Comparison of ENCODE assay signal across 27 cellular contexts in genomic region chr11:1060410-1060809, GRCh38. TPM values are rescaled to one million over a fixed set of nuclear protein-coding genes. Genes with fewer than 3 reads are reported as not detected.
DNase-seq lines count a peak whose midpoint lies in the region; ATAC-seq, FAIRE-seq and TF ChIP-seq lines count a peak whose summit lies in the region.
"Had no signal": no experiment of that assay in that cellular context is flagged by ENCODE, and none has a peak within 500 bp of the region (broad histone marks: within the 10 kb centered on the region; RNA-seq: fewer than 3 reads in every experiment).

No MANE protein-coding gene starts in this region.

- FAIRE-seq in A549 (lab: Jason Lieb, UNC) (no peak), keratinocyte (lab: Jason Lieb, UNC) (no peak)
- FAIRE-seq: H1 had no signal

- no peak for DNase-seq in A549 (ENCODE audit: low read depth in 1 of 2, low spot score in 1 of 2)
- no peak for DNase-seq in PC-9
- DNase-seq in keratinocyte (ENCODE audit: low read depth, low spot score) = no peak
- peak; percentile 26 for DNase-seq in osteoblast (ENCODE audit: insufficient read length, low spot score, missing footprints)
- DNase-seq in MG63 = no peak
- no peak for DNase-seq in HEK293T (ENCODE audit: extremely low spot score)
- DNase-seq in globus pallidus (ENCODE audit: low spot score) = no peak
- DNase-seq in SHP77 treated with DMSO at 0.1 percent for 48 hours (lab: John Stamatoyannopoulos, UW) = no peak
- DNase-seq: ACHN; activated CD4-positive, alpha-beta T cell treated with anti-CD3 and anti-CD28 coated beads, Interleukin-2, amount 50 U/mL, for 1 hour; effector CD4-positive, alpha-beta T cell; erythroblast; hippocampal formation; NCI-H1417; NCI-H2107; NCI-H446 treated with DMSO at 0.1 percent for 48 hours; stimulated activated CD4-positive, alpha-beta T cell treated with anti-CD3 and anti-CD28 coated beads, Interleukin-4, amount 100 ng/mL, for 24 hours; stimulated activated naive CD8-positive, alpha-beta T cell treated with anti-CD3 and anti-CD28 coated beads, Interleukin-15, Interleukin-2, amounts not matched to agents 100 U/mL and 50 U/mL, for 24 hours; thyroid gland had no signal

- H3K27ac ChIP-seq in A549 (peak overlapping the region; percentile 68 to 82), PC-9 (peak overlapping the region; percentile 67), keratinocyte (ENCODE audit: control insufficient read depth, insufficient read depth, low read length) (no peak overlapping the region), osteoblast (ENCODE audit: low read depth, low read length) (peak overlapping the region; percentile 28)
- H3K27ac ChIP-seq: ascending aorta; BLaER1 treated with 17β-estradiol and CSF1 and Interleukin-3, amounts not matched to agents 10 nM and 100 nM; foreskin keratinocyte; thyroid gland; VCaP had no signal

- H3K4me3 ChIP-seq in A549 = no peak overlapping the region; the same call in 2 of the 3 replicates
- H3K4me3 ChIP-seq in PC-9 = no peak overlapping the region
- H3K4me3 ChIP-seq in keratinocyte (ENCODE audit: control insufficient read depth in 2 of 3, extremely low read depth in 1 of 3, insufficient read depth in 2 of 3, low read depth in 1 of 3, low read length in 3 of 3) = no peak overlapping the region
- peak overlapping the region; percentile 10 for H3K4me3 ChIP-seq in osteoblast (ENCODE audit: insufficient read depth, low read length)
- no peak overlapping the region for H3K4me3 ChIP-seq in MG63
- H3K4me3 ChIP-seq: ascending aorta; BLaER1 treated with 17β-estradiol and CSF1 and Interleukin-3, amounts not matched to agents 10 nM and 100 nM; thyroid gland had no signal

- H3K9ac ChIP-seq in keratinocyte (ENCODE audit: control insufficient read depth, extremely low read depth, insufficient read depth, low read length) = no peak overlapping the region
- H3K9ac ChIP-seq: BLaER1 treated with 17β-estradiol and CSF1 and Interleukin-3, amounts not matched to agents 10 nM and 100 nM had no signal

- H3K9me3 ChIP-seq in A549 (peaks cover 14% of the 10 kb centered on the region), PC-9 (ENCODE audit: insufficient read depth, low read depth) (no peaks in the 10 kb centered on the region), keratinocyte (ENCODE audit: control insufficient read depth, low read depth, low read length) (peaks cover 3% of the 10 kb centered on the region), osteoblast (ENCODE audit: low read depth, low read length) (no peaks in the 10 kb centered on the region), MG63 (peaks cover 18% of the 10 kb centered on the region)
- H3K9me3 ChIP-seq: ascending aorta, thyroid gland had no signal

- peak overlapping the region; percentile 64 for H3K4me2 ChIP-seq in A549
- H3K4me2 ChIP-seq in PC-9 = peak overlapping the region; percentile 55
- peak overlapping the region; percentile 6 for H3K4me2 ChIP-seq in keratinocyte (ENCODE audit: control insufficient read depth, extremely low read depth, insufficient read depth, low read depth, low read length)
- peak overlapping the region; percentile 76 for H3K4me2 ChIP-seq in osteoblast (ENCODE audit: insufficient read depth, low read length)
- H3K4me2 ChIP-seq: BLaER1 treated with 17β-estradiol and CSF1 and Interleukin-3, amounts not matched to agents 10 nM and 100 nM had no signal

- H3K36me3 ChIP-seq in PC-9 (ENCODE audit: low read depth) = no peaks in the 10 kb centered on the region
- H3K36me3 ChIP-seq in keratinocyte (ENCODE audit: control insufficient read depth in 2 of 2, extremely low read depth in 1 of 2, insufficient read depth in 2 of 2, low read length in 2 of 2) = no peaks in the 10 kb centered on the region
- H3K36me3 ChIP-seq in osteoblast (ENCODE audit: insufficient read depth, low read length) = no peaks in the 10 kb centered on the region
- no peaks in the 10 kb centered on the region for H3K36me3 ChIP-seq in MG63
- H3K36me3 ChIP-seq: ascending aorta; BLaER1 treated with 17β-estradiol and CSF1 and Interleukin-3, amounts not matched to agents 10 nM and 100 nM; thyroid gland had no signal

- H4K20me1 ChIP-seq in PC-9 (ENCODE audit: insufficient read depth) (no peaks in the 10 kb centered on the region), keratinocyte (ENCODE audit: control insufficient read depth, extremely low read depth, insufficient read depth, low read length) (no peaks in the 10 kb centered on the region), osteoblast (ENCODE audit: insufficient read depth, low read length) (no peaks in the 10 kb centered on the region)
- H4K20me1 ChIP-seq: BLaER1 treated with 17β-estradiol and CSF1 and Interleukin-3, amounts not matched to agents 10 nM and 100 nM had no signal

- H3K4me1 ChIP-seq in A549 (peaks cover 19% of the 10 kb centered on the region), PC-9 (replicated peaks; ENCODE audit: insufficient read depth) (peaks cover 12% of the 10 kb centered on the region), keratinocyte (ENCODE audit: control insufficient read depth, extremely low read depth, insufficient read depth, low read length) (peaks cover 7% of the 10 kb centered on the region), osteoblast (ENCODE audit: insufficient read depth, low read length) (peaks cover 10% of the 10 kb centered on the region)
- H3K4me1 ChIP-seq: ascending aorta, foreskin keratinocyte, thyroid gland had no signal

- TSS peak; percentile 75 for BruUV-seq in PC-9 (replicated peaks; lab: Mats Ljungman, UMichigan)

- no peak overlapping the region for H2AFZ ChIP-seq in PC-9
- H2AFZ ChIP-seq in keratinocyte (ENCODE audit: control insufficient read depth, low read length) = no peak overlapping the region
- H2AFZ ChIP-seq in osteoblast (ENCODE audit: low read length) = peak overlapping the region; percentile 59

- POLR2A ChIA-PET in A549 (lab: Yijun Ruan, JAX) = no interaction called here
- POLR2A ChIA-PET in PC-9 (lab: Charles Lee; ENCODE audit: unreplicated experiment) = interaction anchor here (0.6 to 0.7 kb wide), 2 partner anchors 33 to 226 kb away, joined by 3 read pairs; no protein-coding TSS in a partner anchor
- POLR2A ChIA-PET in HEK293T (lab: Yijun Ruan, JAX) = no interaction called here

- intact Hi-C loops in PC-9 (cut with micrococcal nuclease; ENCODE audit: unreplicated experiment) = no loop called here

- H3K27me3 ChIP-seq in PC-9 (ENCODE audit: insufficient read depth, low read depth) = no peaks in the 10 kb centered on the region
- H3K27me3 ChIP-seq in keratinocyte (ENCODE audit: control insufficient read depth, extremely low read depth, insufficient read depth, low read length) = no peaks in the 10 kb centered on the region
- no peaks in the 10 kb centered on the region for H3K27me3 ChIP-seq in osteoblast (ENCODE audit: insufficient read depth, low read length)
- peaks cover 3% of the 10 kb centered on the region; the same call in 1 of the 2 replicates for H3K27me3 ChIP-seq in MG63
- H3K27me3 ChIP-seq: ascending aorta, foreskin keratinocyte, thyroid gland had no signal

- no peaks in the 10 kb centered on the region for H3K9me1 ChIP-seq in keratinocyte (ENCODE audit: control insufficient read depth, extremely low read depth, insufficient read depth, low read length)

- CTCF ChIA-PET in A549 (lab: Yijun Ruan, JAX) (interaction anchor here (1.5 to 4.3 kb wide), 2 partner anchors 10 to 212 kb away, joined by 3 to 28 read pairs; no protein-coding TSS in a partner anchor), PC-9 (lab: Charles Lee) (no interaction called here), HEK293T (lab: Yijun Ruan, JAX) (interaction anchor here (1.7 kb wide), 1 partner anchor 9 kb away, joined by 4 read pairs; no protein-coding TSS in a partner anchor)

- no peak for TF ChIP-seq RAD21 in A549 (conservative IDR thresholded peaks at IDR 0.05 in 1 of 2, IDR thresholded peaks at IDR 0.05 in 1 of 2)

- no peak for TF ChIP-seq EP300 in A549 (IDR thresholded peaks at IDR 0.05)

- no peaks in the 10 kb centered on the region for H3K79me2 ChIP-seq in PC-9 (ENCODE audit: low read depth)
- H3K79me2 ChIP-seq in keratinocyte (ENCODE audit: control insufficient read depth, insufficient read depth, low read length) = no peaks in the 10 kb centered on the region
- no peaks in the 10 kb centered on the region for H3K79me2 ChIP-seq in osteoblast (ENCODE audit: insufficient read depth, low read length)

- TF ChIP-seq CTCF in A549 (IDR thresholded peaks at IDR 0.05) (no peak), PC-9 (conservative IDR thresholded peaks at IDR 0.05) (no peak), keratinocyte (optimal IDR thresholded peaks at IDR 0.05 in 1 of 3, IDR thresholded peaks at IDR 0.05 in 1 of 3, conservative IDR thresholded peaks at IDR 0.05 in 1 of 3; ENCODE audit: extremely low read depth in 1 of 3, insufficient read depth in 2 of 3, low read length in 3 of 3) (no peak), osteoblast (IDR thresholded peaks at IDR 0.05; ENCODE audit: extremely low read depth, low read depth, low read length) (no peak)

- WGBS in A549 (ENCODE audit: missing lambda C conversion rate) = 77% methylated on average over 16 of the region's 16 CpGs

- dilution Hi-C loops in keratinocyte (cut with MboI; ENCODE audit: extremely low pct_ligation_motif_present, low sequenced_read_pairs) = no loop called here

- no peaks in the 10 kb centered on the region for H3K9me2 ChIP-seq in PC-9 (ENCODE audit: insufficient read depth)

- TF ChIP-seq POLR2A in A549 (IDR thresholded peaks at IDR 0.05; ENCODE audit: low read length) = no peak

- peak; percentile 15 to 28; a peak in 3 of 6 replicates for ATAC-seq in A549
- ATAC-seq: stimulated activated naive CD8-positive, alpha-beta T cell treated with anti-CD3 and anti-CD28 coated beads, Interleukin-15, Interleukin-2, amounts not matched to agents 100 U/mL and 50 U/mL, for 24 hours had no signal

- peaks cover 10% of the 10 kb centered on the region; the same call in 1 of the 2 replicates for H3F3A ChIP-seq in PC-9 (ENCODE audit: insufficient read depth, low read depth)

RNA-seq across cellular contexts. Expression of gene MUC2, which starts 14.3 kb away (rescaled TPM):
- polyA plus RNA-seq in A549 (2011; rRNA removed) (0.01 and 0.04 TPM in 2 replicates), A549 (2017; fragmentation: RNase III; extraction: RNeasy Plus Mini Kit Qiagen cat#74134 plus additional on column Dnase treatment) (0.03 TPM in 3 replicates), keratinocyte (not detected in 3 replicates)
- polyA plus RNA-seq in A549 (2012; cell fraction: cytosol; rRNA removed) = 0.01 TPM in 2 replicates
- 0.29 and 0.90 TPM in 2 replicates for polyA plus RNA-seq in A549 (2012; cell fraction: nucleus; rRNA removed)
- 0.04 and 0.05 TPM in 2 replicates for polyA minus RNA-seq in A549 (2011; rRNA and poly(A)+ RNA removed)
- total RNA-seq in PC-9 (2021) (0.03 and 0.04 TPM in 2 replicates), osteoblast (not detected in 2 replicates)
- not detected for polyA plus RNA-seq in keratinocyte (2011; ENCODE audit: low read depth)
- not detected in 2 replicates for polyA plus RNA-seq in keratinocyte (2011; cell fraction: cytosol; rRNA removed)
- polyA plus RNA-seq in keratinocyte (2011; cell fraction: nucleus; rRNA removed) = not detected in 2 replicates
- polyA plus RNA-seq in keratinocyte (2012; ENCODE audit: low replicate concordance) = not detected in 2 replicates
- polyA minus RNA-seq in keratinocyte = 0.07 TPM in 1 of 3 replicates, not detected in the others
- not detected for polyA minus RNA-seq in keratinocyte (2011; cell fraction: cytosol; rRNA and poly(A)+ RNA removed)
- polyA minus RNA-seq in keratinocyte (2011; cell fraction: nucleus; rRNA and poly(A)+ RNA removed) = not detected in 2 replicates
- not detected in 2 replicates for total RNA-seq in MG63 (2014; rRNA removed; shearing (Covaris generic); ENCODE audit: low replicate concordance)
- total RNA-seq: foreskin keratinocyte, H1, kidney epithelial cell, progenitor cell of endocrine pancreas, thyroid gland had no signal
- polyA plus RNA-seq: foreskin keratinocyte, H1, IgD-negative memory B cell had no signal

RNA-seq across cellular contexts. Expression of gene MUC6, which starts 23.9 kb away (rescaled TPM):
- polyA plus RNA-seq in A549 (2011; rRNA removed) (not detected in 2 replicates), A549 (2017; fragmentation: RNase III; extraction: RNeasy Plus Mini Kit Qiagen cat#74134 plus additional on column Dnase treatment) (not detected in 3 replicates), keratinocyte (not detected in 3 replicates)
- not detected in 2 replicates for polyA plus RNA-seq in A549 (2012; cell fraction: cytosol; rRNA removed)
- under 0.01 TPM in 1 of 2 replicates, not detected in the other for polyA plus RNA-seq in A549 (2012; cell fraction: nucleus; rRNA removed)
- 0.08 TPM in 1 of 2 replicates, not detected in the other for polyA minus RNA-seq in A549 (2011; rRNA and poly(A)+ RNA removed)
- total RNA-seq in PC-9 (2021) (0.07 TPM in 1 of 2 replicates, not detected in the other), osteoblast (not detected in 2 replicates)
- not detected for polyA plus RNA-seq in keratinocyte (2011; ENCODE audit: low read depth)
- not detected in 2 replicates for polyA plus RNA-seq in keratinocyte (2011; cell fraction: cytosol; rRNA removed)
- not detected in 2 replicates for polyA plus RNA-seq in keratinocyte (2011; cell fraction: nucleus; rRNA removed)
- polyA plus RNA-seq in keratinocyte (2012; ENCODE audit: low replicate concordance) = 0.07 and 0.14 TPM in 2 replicates
- polyA minus RNA-seq in keratinocyte = 0.30 TPM in 1 of 3 replicates, not detected in the others
- not detected for polyA minus RNA-seq in keratinocyte (2011; cell fraction: cytosol; rRNA and poly(A)+ RNA removed)
- polyA minus RNA-seq in keratinocyte (2011; cell fraction: nucleus; rRNA and poly(A)+ RNA removed) = not detected in 2 replicates
- total RNA-seq in MG63 (2014; rRNA removed; shearing (Covaris generic); ENCODE audit: low replicate concordance) = not detected in 2 replicates
- total RNA-seq: ascending aorta, foreskin keratinocyte, H1, kidney epithelial cell, thyroid gland had no signal
- polyA plus RNA-seq: foreskin keratinocyte, H1, IgD-negative memory B cell had no signal

Comparison
In these comparisons a context has a peak if more than half of its experiments do, and no peak if none do; other contexts are left out.
1. H3K4me2 ChIP-seq: peak in every context shown above with its lines; median percentile 76 in osteoblast; 64 in A549; 55 in PC-9; 6 in keratinocyte.